Comparison of ENCODE assay signal across 8 cellular contexts in genomic region chr6:108947114-108947854, GRCh38.
DNase-seq lines count a peak whose midpoint lies in the region; TF ChIP-seq lines count a peak whose summit lies in the region.
"Had no signal": no experiment of that assay in that cellular context is flagged by ENCODE, and none has a peak within 500 bp of the region (broad histone marks: within the 10 kb centered on the region; RNA-seq: fewer than 3 reads in every experiment).

No MANE protein-coding gene starts in this region.

- no peak for TF ChIP-seq RAD21 in Ishikawa (IDR thresholded peaks at IDR 0.05; ENCODE audit: low read depth)

- no peaks in the 10 kb centered on the region for H3K9me3 Mint-ChIP-seq in activated T-helper 2 cell treated with anti-CD3 and anti-CD28 coated beads, Interferon-gamma antibody, Interleukin-2, Interleukin-4, amounts not matched to agents 10 μg/mL and 5 μg/mL and 100 μg/mL, durations not matched to agents 14 hours and 24 hours and 36 hours
- H3K9me3 Mint-ChIP-seq: IgD-negative memory B cell had no signal

- H3K27ac ChIP-seq in hepatocyte (peak overlapping the region; percentile 86), suprapubic skin (peak overlapping the region; percentile 90)

- no peaks in the 10 kb centered on the region for H3K36me3 ChIP-seq in hepatocyte (replicated peaks; ENCODE audit: insufficient read depth, low read depth)
- H3K36me3 ChIP-seq in suprapubic skin: no peaks in the 10 kb centered on the region

- 72% methylated on average over 5 of the region's 5 CpGs for WGBS in hepatocyte (ENCODE audit: low lambda C conversion rate, missing lambda C conversion rate)
- WGBS in suprapubic skin: 32% methylated on average over 5 of the region's 5 CpGs

- DNase-seq in activated T-helper 2 cell treated with anti-CD3 and anti-CD28 coated beads, Interferon-gamma antibody, Interleukin-2, Interleukin-4, amounts not matched to agents 10 μg/mL and 5 μg/mL and 100 μg/mL, durations not matched to agents 14 hours and 24 hours and 36 hours (ENCODE audit: low spot score): no peak
- DNase-seq in hepatocyte (ENCODE audit: low spot score) (peak; percentile 58), suprapubic skin (ENCODE audit: low spot score in 2 of 2) (no peak), NCI-H82 treated with DMSO at 0.1 percent for 48 hours (lab: John Stamatoyannopoulos, UW; ENCODE audit: unreplicated experiment) (no peak), COR-L47 (lab: John Stamatoyannopoulos, UW) (no peak), T-helper 9 cell (no peak)

- H3K27me3 ChIP-seq in hepatocyte (no peaks in the 10 kb centered on the region), suprapubic skin (no peaks in the 10 kb centered on the region)

- no peaks in the 10 kb centered on the region for H3K9me3 ChIP-seq in hepatocyte (ENCODE audit: low read depth)
- H3K9me3 ChIP-seq in suprapubic skin: no peaks in the 10 kb centered on the region

- TF ChIP-seq POLR2A in suprapubic skin (IDR thresholded peaks at IDR 0.05): no peak

- peaks cover 50% of the 10 kb centered on the region for H3K4me1 Mint-ChIP-seq in activated T-helper 2 cell treated with anti-CD3 and anti-CD28 coated beads, Interferon-gamma antibody, Interleukin-2, Interleukin-4, amounts not matched to agents 10 μg/mL and 5 μg/mL and 100 μg/mL, durations not matched to agents 14 hours and 24 hours and 36 hours (ENCODE audit: low read depth)

- intact Hi-C loops in activated T-helper 2 cell treated with anti-CD3 and anti-CD28 coated beads, Interferon-gamma antibody, Interleukin-2, Interleukin-4, amounts not matched to agents 10 μg/mL and 5 μg/mL and 100 μg/mL, durations not matched to agents 14 hours and 24 hours and 36 hours (cut with micrococcal nuclease): no loop called here

- no peak overlapping the region for H2AFZ ChIP-seq in hepatocyte

- no peaks in the 10 kb centered on the region for H3K36me3 Mint-ChIP-seq in activated T-helper 2 cell treated with anti-CD3 and anti-CD28 coated beads, Interferon-gamma antibody, Interleukin-2, Interleukin-4, amounts not matched to agents 10 μg/mL and 5 μg/mL and 100 μg/mL, durations not matched to agents 14 hours and 24 hours and 36 hours (ENCODE audit: low read depth)
- H3K36me3 Mint-ChIP-seq: IgD-negative memory B cell had no signal

- TF ChIP-seq CTCF in hepatocyte (IDR thresholded peaks at IDR 0.05; ENCODE audit: poor library complexity) (no peak), suprapubic skin (IDR thresholded peaks at IDR 0.05) (no peak)

- H3K9me2 ChIP-seq in hepatocyte (replicated peaks; ENCODE audit: insufficient read depth): no peaks in the 10 kb centered on the region

- H3K4me1 ChIP-seq in hepatocyte (ENCODE audit: insufficient read depth): peaks cover 34% of the 10 kb centered on the region
- H3K4me1 ChIP-seq in suprapubic skin: peaks cover 87% of the 10 kb centered on the region

- H3K27ac Mint-ChIP-seq in activated T-helper 2 cell treated with anti-CD3 and anti-CD28 coated beads, Interferon-gamma antibody, Interleukin-2, Interleukin-4, amounts not matched to agents 10 μg/mL and 5 μg/mL and 100 μg/mL, durations not matched to agents 14 hours and 24 hours and 36 hours: peak overlapping the region; percentile 73

- no peaks in the 10 kb centered on the region for H3K27me3 Mint-ChIP-seq in activated T-helper 2 cell treated with anti-CD3 and anti-CD28 coated beads, Interferon-gamma antibody, Interleukin-2, Interleukin-4, amounts not matched to agents 10 μg/mL and 5 μg/mL and 100 μg/mL, durations not matched to agents 14 hours and 24 hours and 36 hours (ENCODE audit: low read depth)
- H3K27me3 Mint-ChIP-seq: IgD-negative memory B cell had no signal

- no peak overlapping the region for H3K4me3 Mint-ChIP-seq in activated T-helper 2 cell treated with anti-CD3 and anti-CD28 coated beads, Interferon-gamma antibody, Interleukin-2, Interleukin-4, amounts not matched to agents 10 μg/mL and 5 μg/mL and 100 μg/mL, durations not matched to agents 14 hours and 24 hours and 36 hours (ENCODE audit: low read depth)
- H3K4me3 Mint-ChIP-seq: IgD-negative memory B cell had no signal

- TF ChIP-seq EP300 in Ishikawa (IDR thresholded peaks at IDR 0.05; ENCODE audit: borderline replicate concordance) (peak; percentile 58; the same call in 1 of the 2 replicates), suprapubic skin (IDR thresholded peaks at IDR 0.05) (no peak)

- H3K4me3 ChIP-seq in hepatocyte: no peak overlapping the region
- H3K4me3 ChIP-seq in suprapubic skin: no peak overlapping the region

- H4K20me1 ChIP-seq in hepatocyte (ENCODE audit: insufficient read depth, poor library complexity, severe bottlenecking): no peaks in the 10 kb centered on the region

- H3K79me2 ChIP-seq in hepatocyte: no peaks in the 10 kb centered on the region

- no peak overlapping the region for H3K4me2 ChIP-seq in hepatocyte

TF ChIP-seq in Ishikawa, 13 proteins besides CTCF, POLR2A, EP300 and RAD21:
- peak; percentile 65 for TF ChIP-seq NFIC (IDR thresholded peaks at IDR 0.05)
- TF ChIP-seq, protein P1, sequence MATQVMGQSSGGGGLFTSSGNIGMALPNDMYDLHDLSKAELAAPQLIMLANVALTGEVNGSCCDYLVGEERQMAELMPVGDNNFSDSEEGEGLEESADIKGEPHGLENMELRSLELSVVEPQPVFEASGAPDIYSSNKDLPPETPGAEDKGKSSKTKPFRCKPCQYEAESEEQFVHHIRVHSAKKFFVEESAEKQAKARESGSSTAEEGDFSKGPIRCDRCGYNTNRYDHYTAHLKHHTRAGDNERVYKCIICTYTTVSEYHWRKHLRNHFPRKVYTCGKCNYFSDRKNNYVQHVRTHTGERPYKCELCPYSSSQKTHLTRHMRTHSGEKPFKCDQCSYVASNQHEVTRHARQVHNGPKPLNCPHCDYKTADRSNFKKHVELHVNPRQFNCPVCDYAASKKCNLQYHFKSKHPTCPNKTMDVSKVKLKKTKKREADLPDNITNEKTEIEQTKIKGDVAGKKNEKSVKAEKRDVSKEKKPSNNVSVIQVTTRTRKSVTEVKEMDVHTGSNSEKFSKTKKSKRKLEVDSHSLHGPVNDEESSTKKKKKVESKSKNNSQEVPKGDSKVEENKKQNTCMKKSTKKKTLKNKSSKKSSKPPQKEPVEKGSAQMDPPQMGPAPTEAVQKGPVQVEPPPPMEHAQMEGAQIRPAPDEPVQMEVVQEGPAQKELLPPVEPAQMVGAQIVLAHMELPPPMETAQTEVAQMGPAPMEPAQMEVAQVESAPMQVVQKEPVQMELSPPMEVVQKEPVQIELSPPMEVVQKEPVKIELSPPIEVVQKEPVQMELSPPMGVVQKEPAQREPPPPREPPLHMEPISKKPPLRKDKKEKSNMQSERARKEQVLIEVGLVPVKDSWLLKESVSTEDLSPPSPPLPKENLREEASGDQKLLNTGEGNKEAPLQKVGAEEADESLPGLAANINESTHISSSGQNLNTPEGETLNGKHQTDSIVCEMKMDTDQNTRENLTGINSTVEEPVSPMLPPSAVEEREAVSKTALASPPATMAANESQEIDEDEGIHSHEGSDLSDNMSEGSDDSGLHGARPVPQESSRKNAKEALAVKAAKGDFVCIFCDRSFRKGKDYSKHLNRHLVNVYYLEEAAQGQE (IDR thresholded peaks at IDR 0.05; ENCODE audit: low read depth): no peak
- TF ChIP-seq TAF1 (IDR thresholded peaks at IDR 0.05; ENCODE audit: low read depth): no peak
- no peak for TF ChIP-seq YY1 (IDR thresholded peaks at IDR 0.05; ENCODE audit: low read depth)
- no peak for TF ChIP-seq ZBTB7A (IDR thresholded peaks at IDR 0.05; ENCODE audit: low read depth)
- no peak for TF ChIP-seq EGR1 (IDR thresholded peaks at IDR 0.05)
- no peak for TF ChIP-seq FOXM1 (IDR thresholded peaks at IDR 0.05; ENCODE audit: borderline replicate concordance, low read depth)
- TF ChIP-seq TEAD4 (IDR thresholded peaks at IDR 0.05): no peak
- no peak for TF ChIP-seq CREB1 (IDR thresholded peaks at IDR 0.05; ENCODE audit: low read depth)
- TF ChIP-seq TCF12 (IDR thresholded peaks at IDR 0.05; ENCODE audit: low read depth): no peak
- TF ChIP-seq, protein P2, sequence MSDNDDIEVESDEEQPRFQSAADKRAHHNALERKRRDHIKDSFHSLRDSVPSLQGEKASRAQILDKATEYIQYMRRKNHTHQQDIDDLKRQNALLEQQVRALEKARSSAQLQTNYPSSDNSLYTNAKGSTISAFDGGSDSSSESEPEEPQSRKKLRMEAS (IDR thresholded peaks at IDR 0.05): no peak
- peak; percentile 69; the same call in 1 of the 2 replicates for TF ChIP-seq CEBPB (IDR thresholded peaks at IDR 0.05)
- TF ChIP-seq USF1 (IDR thresholded peaks at IDR 0.05): no peak
TF ChIP-seq in Ishikawa: peak in this region for 2.
